ENCODE assay signal across 14 cellular contexts in the genomic region with DNA sequence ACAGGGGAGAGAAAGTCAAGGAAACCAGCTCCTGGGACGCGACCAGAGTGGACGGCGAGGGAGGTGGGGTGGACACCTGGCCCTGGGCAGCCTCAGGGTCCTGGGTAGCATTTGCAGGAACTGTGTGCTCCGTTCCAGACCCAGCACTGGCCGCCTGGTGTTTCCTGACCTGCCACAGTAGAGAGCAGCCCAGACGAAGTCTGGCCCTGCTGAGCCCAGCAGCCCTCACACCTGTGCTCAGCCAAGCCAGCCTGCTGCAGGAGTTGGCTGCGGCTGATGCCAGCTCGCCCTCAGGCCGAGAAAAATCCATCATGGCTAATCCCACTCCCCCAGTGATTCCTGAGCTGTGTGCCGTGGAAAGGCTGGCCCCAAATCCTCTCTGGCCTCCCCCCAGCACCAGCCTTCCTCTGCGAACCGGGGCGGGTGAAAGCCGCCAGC.
"Had no signal": no experiment of that assay in that cellular context is flagged by ENCODE, and none has a peak within 500 bp of the region (broad histone marks: within the 10 kb centered on the region; RNA-seq: fewer than 3 reads in every experiment).

No MANE protein-coding gene starts in this region.

- H3K4me1 ChIP-seq: gastrocnemius medialis, pancreas had no signal

- ATAC-seq: activated T-cell treated with anti-CD3 and anti-CD28 coated beads, Interleukin-2, amount 50 U/mL, for 72 hours; gastrocnemius medialis; pancreas had no signal

- H3K4me3 ChIP-seq: cardiac muscle cell, gastrocnemius medialis, pancreas, stomach, thoracic aorta had no signal

- H3K36me3 ChIP-seq: cardiac muscle cell, gastrocnemius medialis, pancreas, stomach, thoracic aorta had no signal

- H3K27me3 ChIP-seq: cardiac muscle cell, gastrocnemius medialis, pancreas had no signal

- H3K9me3 ChIP-seq: gastrocnemius medialis, pancreas, stomach, thoracic aorta had no signal

- DNase-seq: activated CD4-positive, alpha-beta memory T cell treated with anti-CD3 and anti-CD28 coated beads for 36 hours; activated CD4-positive, alpha-beta T cell treated with anti-CD3 and anti-CD28 coated beads for 1 hour; activated naive CD4-positive, alpha-beta T cell treated with anti-CD3 and anti-CD28 coated beads for 36 hours; activated T-cell treated with anti-CD3 and anti-CD28 coated beads, Interleukin-2, amount 50 U/mL, for 72 hours; cortex of kidney; effector CD8-positive, alpha-beta T cell; gastrocnemius medialis; nephron progenitor cell; stimulated activated CD4-positive, alpha-beta T cell treated with anti-CD3 and anti-CD28 coated beads, Interleukin-4, amount 100 ng/mL, for 4 hours; stomach; SW 1271 had no signal

- H3K27ac ChIP-seq: cardiac muscle cell, gastrocnemius medialis, pancreas, stomach, thoracic aorta had no signal
